Comparison of ENCODE assay signal across 23 cellular contexts in the genomic region with DNA sequence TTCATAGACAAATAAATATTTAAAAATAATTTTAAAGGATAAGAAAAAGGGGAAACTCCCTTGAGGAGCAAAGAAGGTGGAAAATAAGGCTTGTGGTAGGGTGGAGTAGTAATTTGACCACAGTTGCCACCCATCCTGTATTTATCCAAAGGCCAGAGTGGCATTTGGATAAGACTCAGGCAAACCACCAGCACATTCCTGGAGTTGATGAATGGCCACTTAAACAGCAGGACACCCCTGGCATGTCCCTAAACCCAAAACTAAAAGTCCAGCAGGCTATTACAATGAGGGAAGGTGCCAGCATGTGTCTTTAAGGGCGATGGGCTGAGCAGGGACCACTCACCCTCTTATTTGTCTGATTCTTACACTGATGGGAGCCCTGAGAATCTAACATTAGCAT. TPM values are rescaled to one million over a fixed set of nuclear protein-coding genes. Genes with fewer than 3 reads are reported as not detected.
DNase-seq lines count a peak whose midpoint lies in the region; ATAC-seq and TF ChIP-seq lines count a peak whose summit lies in the region.
"Had no signal": no experiment of that assay in that cellular context is flagged by ENCODE, and none has a peak within 500 bp of the region (broad histone marks: within the 10 kb centered on the region; RNA-seq: fewer than 3 reads in every experiment).

No MANE protein-coding gene starts in this region.

- peaks cover 26% of the 10 kb centered on the region for H3F3A ChIP-seq in neural progenitor cell (ENCODE audit: low read depth)

- H3K4me1 ChIP-seq in neural progenitor cell: peaks cover 36% of the 10 kb centered on the region
- H3K4me1 ChIP-seq: thyroid gland had no signal

- no peaks in the 10 kb centered on the region for H3K27me3 ChIP-seq in neural progenitor cell
- H3K27me3 ChIP-seq: BE2C, thyroid gland had no signal

- H3K27ac ChIP-seq in neural progenitor cell: no peak overlapping the region
- H3K27ac ChIP-seq: RWPE1, thyroid gland had no signal

- H3K36me3 Mint-ChIP-seq in neural progenitor cell: no peaks in the 10 kb centered on the region
- no peaks in the 10 kb centered on the region for H3K36me3 Mint-ChIP-seq in activated T-helper 2 cell treated with anti-CD3 and anti-CD28 coated beads, Interferon-gamma antibody, Interleukin-2, Interleukin-4, amounts not matched to agents 10 μg/mL and 5 μg/mL and 100 μg/mL, durations not matched to agents 14 hours and 24 hours and 36 hours (ENCODE audit: low read depth)
- H3K36me3 Mint-ChIP-seq: activated naive CD8-positive, alpha-beta T cell; naive B cell had no signal

- H3K4me3 ChIP-seq in AG10803 (ENCODE audit: low read length) (no peak overlapping the region), neural progenitor cell (no peak overlapping the region)
- H3K4me3 ChIP-seq: K562, thyroid gland had no signal

- H3K4me3 Mint-ChIP-seq in neural progenitor cell: no peak overlapping the region
- H3K4me3 Mint-ChIP-seq in activated T-helper 2 cell treated with anti-CD3 and anti-CD28 coated beads, Interferon-gamma antibody, Interleukin-2, Interleukin-4, amounts not matched to agents 10 μg/mL and 5 μg/mL and 100 μg/mL, durations not matched to agents 14 hours and 24 hours and 36 hours (ENCODE audit: low read depth): no peak overlapping the region
- H3K4me3 Mint-ChIP-seq: activated B cell treated with CpG ODN at 0.5 μM for 24 hours; activated naive CD8-positive, alpha-beta T cell; activated T-helper 17 cell treated with anti-CD3 and anti-CD28 coated beads, Interleukin-2, amount 50 U/mL, for 72 hours; HFFc6; stimulated activated naive CD8-positive, alpha-beta T cell treated with anti-CD3 and anti-CD28 coated beads, Interleukin-15, Interleukin-2, amounts not matched to agents 100 ng/mL and 50 ng/mL, for 24 hours had no signal

- peaks cover 24% of the 10 kb centered on the region for H3K4me1 Mint-ChIP-seq in neural progenitor cell
- H3K4me1 Mint-ChIP-seq in activated T-helper 2 cell treated with anti-CD3 and anti-CD28 coated beads, Interferon-gamma antibody, Interleukin-2, Interleukin-4, amounts not matched to agents 10 μg/mL and 5 μg/mL and 100 μg/mL, durations not matched to agents 14 hours and 24 hours and 36 hours (ENCODE audit: low read depth): no peaks in the 10 kb centered on the region
- H3K4me1 Mint-ChIP-seq: activated B cell treated with CpG ODN at 0.5 μM for 24 hours; activated T-helper 17 cell treated with anti-CD3 and anti-CD28 coated beads, Interleukin-2, amount 50 U/mL, for 72 hours; naive B cell had no signal

- H3K9ac ChIP-seq in neural progenitor cell: no peak overlapping the region

- H3K9me3 ChIP-seq in neural progenitor cell (ENCODE audit: low read depth): no peaks in the 10 kb centered on the region
- H3K9me3 ChIP-seq: BE2C, thyroid gland had no signal

- no peaks in the 10 kb centered on the region for H3K9me3 Mint-ChIP-seq in neural progenitor cell
- no peaks in the 10 kb centered on the region for H3K9me3 Mint-ChIP-seq in activated T-helper 2 cell treated with anti-CD3 and anti-CD28 coated beads, Interferon-gamma antibody, Interleukin-2, Interleukin-4, amounts not matched to agents 10 μg/mL and 5 μg/mL and 100 μg/mL, durations not matched to agents 14 hours and 24 hours and 36 hours
- H3K9me3 Mint-ChIP-seq: activated B cell treated with CpG ODN at 0.5 μM for 24 hours; activated T-helper 17 cell treated with anti-CD3 and anti-CD28 coated beads, Interleukin-2, amount 50 U/mL, for 72 hours; HFFc6; naive B cell; stimulated activated naive CD8-positive, alpha-beta T cell treated with anti-CD3 and anti-CD28 coated beads, Interleukin-15, Interleukin-2, amounts not matched to agents 100 ng/mL and 50 ng/mL, for 24 hours had no signal

- no peaks in the 10 kb centered on the region for H3K36me3 ChIP-seq in neural progenitor cell
- H3K36me3 ChIP-seq: BE2C, thyroid gland had no signal

- intact Hi-C loops in Right ventricle myocardium superior (cut with DNase I): no loop called here
- intact Hi-C loops in activated T-helper 2 cell treated with anti-CD3 and anti-CD28 coated beads, Interferon-gamma antibody, Interleukin-2, Interleukin-4, amounts not matched to agents 10 μg/mL and 5 μg/mL and 100 μg/mL, durations not matched to agents 14 hours and 24 hours and 36 hours (cut with micrococcal nuclease): no loop called here

- no peak for TF ChIP-seq CTCF in AG10803 (conservative IDR thresholded peaks at IDR 0.05; ENCODE audit: low read length)
- TF ChIP-seq CTCF in neural progenitor cell (IDR thresholded peaks at IDR 0.05): no peak

- H2AFZ ChIP-seq in neural progenitor cell (replicated peaks): no peak overlapping the region

- no peak overlapping the region for H3K27ac Mint-ChIP-seq in neural progenitor cell
- H3K27ac Mint-ChIP-seq in activated T-helper 2 cell treated with anti-CD3 and anti-CD28 coated beads, Interferon-gamma antibody, Interleukin-2, Interleukin-4, amounts not matched to agents 10 μg/mL and 5 μg/mL and 100 μg/mL, durations not matched to agents 14 hours and 24 hours and 36 hours: no peak overlapping the region
- H3K27ac Mint-ChIP-seq: activated B cell treated with CpG ODN at 0.5 μM for 24 hours; activated naive CD8-positive, alpha-beta T cell; HFFc6; naive B cell; stimulated activated naive CD8-positive, alpha-beta T cell treated with anti-CD3 and anti-CD28 coated beads, Interleukin-15, Interleukin-2, amounts not matched to agents 100 ng/mL and 50 ng/mL, for 24 hours had no signal

- peak; percentile 75 for ATAC-seq in Right ventricle myocardium superior (ENCODE audit: poor library complexity)
- no peak for ATAC-seq in HG02623 (IDR thresholded peaks at IDR 0.05; ENCODE audit: unreplicated experiment)
- ATAC-seq: activated T-helper 17 cell treated with anti-CD3 and anti-CD28 coated beads, Interleukin-2, amount 50 U/mL, for 72 hours had no signal

- peaks cover 2% of the 10 kb centered on the region for H3K27me3 Mint-ChIP-seq in neural progenitor cell (ENCODE audit: insufficient read depth, low read depth)
- no peaks in the 10 kb centered on the region for H3K27me3 Mint-ChIP-seq in activated T-helper 2 cell treated with anti-CD3 and anti-CD28 coated beads, Interferon-gamma antibody, Interleukin-2, Interleukin-4, amounts not matched to agents 10 μg/mL and 5 μg/mL and 100 μg/mL, durations not matched to agents 14 hours and 24 hours and 36 hours (ENCODE audit: low read depth)
- H3K27me3 Mint-ChIP-seq: activated B cell treated with CpG ODN at 0.5 μM for 24 hours; activated T-helper 17 cell treated with anti-CD3 and anti-CD28 coated beads, Interleukin-2, amount 50 U/mL, for 72 hours; naive B cell; stimulated activated naive CD8-positive, alpha-beta T cell treated with anti-CD3 and anti-CD28 coated beads, Interleukin-15, Interleukin-2, amounts not matched to agents 100 ng/mL and 50 ng/mL, for 24 hours had no signal

- no peaks in the 10 kb centered on the region for H3K79me2 ChIP-seq in neural progenitor cell (ENCODE audit: low read depth)

- peaks cover 3% of the 10 kb centered on the region for H4K20me1 ChIP-seq in neural progenitor cell (ENCODE audit: low read depth)

- DNase-seq in AG10803 (ENCODE audit: low read depth): peak; percentile 22
- DNase-seq in NCI-H460 (ENCODE audit: extremely low read depth, low read depth): peak; percentile 44
- no peak for DNase-seq in Right ventricle myocardium superior
- DNase-seq in neural progenitor cell (ENCODE audit: low spot score): no peak
- DNase-seq in NK-92 (lab: John Stamatoyannopoulos, UW; ENCODE audit: unreplicated experiment): no peak
- DNase-seq in NCI-H2029 (lab: John Stamatoyannopoulos, UW): no peak
- DNase-seq in activated T-helper 2 cell treated with anti-CD3 and anti-CD28 coated beads, Interferon-gamma antibody, Interleukin-2, Interleukin-4, amounts not matched to agents 10 μg/mL and 5 μg/mL and 100 μg/mL, durations not matched to agents 14 hours and 24 hours and 36 hours (ENCODE audit: low spot score): no peak
- DNase-seq: activated B cell treated with CpG ODN at 0.5 μM for 24 hours; activated CD8-positive, alpha-beta memory T cell treated with anti-CD3 and anti-CD28 coated beads, Interleukin-2, amount 50 U/mL, for 48 hours; BE2C; DMS153; GDM1; HFFc6; kidney glomerular epithelial cell; naive B cell; NCI-H187 treated with DMSO at 0.1 percent for 48 hours; thyroid gland had no signal

- H3K4me2 ChIP-seq in neural progenitor cell: peak overlapping the region; percentile 43

RNA-seq across cellular contexts. Expression of a gene that starts 9.8 kb away (rescaled TPM):
- 11.7 and 12.8 TPM in 2 replicates for total RNA-seq in NCI-H460 (2014; rRNA removed; shearing (Covaris generic))
- 10.0 and 13.5 TPM in 2 replicates for polyA plus RNA-seq in NCI-H460 (2014; cell fraction: nucleus; rRNA removed)
- total RNA-seq in Right ventricle myocardium superior (137 TPM), neural progenitor cell (ENCODE audit: low replicate concordance) (7.6 and 12.6 TPM in 2 replicates)
- 3.7 and 7.4 TPM in 2 replicates for total RNA-seq in activated T-helper 2 cell treated with anti-CD3 and anti-CD28 coated beads, Interferon-gamma antibody, Interleukin-2, Interleukin-4, amounts not matched to agents 10 μg/mL and 5 μg/mL and 100 μg/mL, durations not matched to agents 14 hours and 24 hours and 36 hours

Comparison
In these comparisons a context has a peak if more than half of its experiments do, and no peak if none do; other contexts are left out.
1. DNase-seq: peak in AG10803 (single experiment) and NCI-H460 (single experiment); none in Right ventricle myocardium superior (single experiment), neural progenitor cell (single experiment), NK-92 (single experiment), NCI-H2029 (single experiment) and activated T-helper 2 cell treated with anti-CD3 and anti-CD28 coated beads, Interferon-gamma antibody, Interleukin-2, Interleukin-4, amounts not matched to agents 10 μg/mL and 5 μg/mL and 100 μg/mL, durations not matched to agents 14 hours and 24 hours and 36 hours (single experiment).
2. RNA of a gene that starts 9.8 kb away (total RNA-seq): 137 TPM in Right ventricle myocardium superior (single experiment); 7.6 to 12.6 TPM in neural progenitor cell, 11.7 to 12.8 TPM in NCI-H460 and 3.7 to 7.4 TPM in activated T-helper 2 cell treated with anti-CD3 and anti-CD28 coated beads, Interferon-gamma antibody, Interleukin-2, Interleukin-4, amounts not matched to agents 10 μg/mL and 5 μg/mL and 100 μg/mL, durations not matched to agents 14 hours and 24 hours and 36 hours; every median in the first group is over 10 times any median in the second.